Comparison of ENCODE assay signal across 7 cellular contexts in the genomic region with DNA sequence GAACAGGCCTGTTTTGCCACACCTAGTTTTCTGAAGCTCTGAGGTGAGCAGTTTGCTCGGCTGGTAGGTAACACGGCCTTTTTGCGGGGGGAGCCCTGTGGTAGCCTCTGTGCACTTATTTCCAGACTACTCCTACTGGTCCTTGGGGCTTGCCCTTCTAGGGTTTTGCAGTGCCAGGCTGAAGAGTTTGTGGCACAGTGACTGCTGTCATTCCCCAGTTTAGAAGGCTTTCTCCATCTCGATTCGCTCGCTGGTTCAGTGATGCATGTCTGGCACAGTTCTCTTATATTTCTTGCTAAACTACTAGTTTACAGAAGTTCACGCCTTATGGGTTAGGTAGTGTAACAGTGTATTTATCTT. TPM values are rescaled to one million over a fixed set of nuclear protein-coding genes. Genes with fewer than 3 reads are reported as not detected.
DNase-seq lines count a peak whose midpoint lies in the region; ATAC-seq lines count a peak whose summit lies in the region.

No MANE protein-coding gene starts in this region.

- H3K4me1 Mint-ChIP-seq in activated T-cell treated with anti-CD3 and anti-CD28 coated beads, Interleukin-2, amount 50 U/mL, for 72 hours (ENCODE audit: low read depth) = peaks cover 57% of the 10 kb centered on the region
- H3K4me1 Mint-ChIP-seq in stimulated activated naive B cell treated with anti-CD40 and anti-IgM and Interleukin-4, amounts not matched to agents 10 μg/mL and 1 μg/mL and 100 μg/mL, for 72 hours = peaks cover 8 to 28% of the 10 kb centered on the region in 2 donors

- H3K9ac ChIP-seq in iPS-20b (ENCODE audit: low read depth, low read length) = peak overlapping the region; percentile 98

- H3K4me3 ChIP-seq in iPS-20b (ENCODE audit: low read length) = peak overlapping the region; percentile 100

- peak in 1 of 2 donors; percentile 12 for ATAC-seq in activated T-cell treated with anti-CD3 and anti-CD28 coated beads, Interleukin-2, amount 50 U/mL, for 72 hours (replicated peaks in 1 of 2)
- peak in 1 of 2 donors; percentile 4 for ATAC-seq in stimulated activated naive B cell treated with anti-CD40 and anti-IgM and Interleukin-4, amounts not matched to agents 10 μg/mL and 1 μg/mL and 100 μg/mL, for 72 hours (replicated peaks)

- no peaks in the 10 kb centered on the region for H3K9me3 Mint-ChIP-seq in activated T-cell treated with anti-CD3 and anti-CD28 coated beads, Interleukin-2, amount 50 U/mL, for 72 hours
- no peaks in the 10 kb centered on the region for H3K9me3 Mint-ChIP-seq in stimulated activated naive B cell treated with anti-CD40 and anti-IgM and Interleukin-4, amounts not matched to agents 10 μg/mL and 1 μg/mL and 100 μg/mL, for 72 hours

- H3K36me3 Mint-ChIP-seq in activated T-cell treated with anti-CD3 and anti-CD28 coated beads, Interleukin-2, amount 50 U/mL, for 72 hours (ENCODE audit: insufficient read depth in 2 of 2) = peaks cover 0 to 19% of the 10 kb centered on the region in 2 donors
- H3K36me3 Mint-ChIP-seq in stimulated activated naive B cell treated with anti-CD40 and anti-IgM and Interleukin-4, amounts not matched to agents 10 μg/mL and 1 μg/mL and 100 μg/mL, for 72 hours = peaks cover 0 to 4% of the 10 kb centered on the region in 2 donors

- DNase-seq in ELR (ENCODE audit: low read depth) = peak; percentile 42
- DNase-seq in LoVo (ENCODE audit: low spot score) = peak; percentile 8
- DNase-seq in activated T-cell treated with anti-CD3 and anti-CD28 coated beads, Interleukin-2, amount 50 U/mL, for 72 hours = peak; percentile 24 to 38
- DNase-seq in stimulated activated naive B cell treated with anti-CD40 and anti-IgM and Interleukin-4, amounts not matched to agents 10 μg/mL and 1 μg/mL and 100 μg/mL, for 72 hours = no peak
- no peak for DNase-seq in foreskin melanocyte
- DNase-seq in SHP77 (lab: John Stamatoyannopoulos, UW) = no peak

- peak overlapping the region; percentile 42 for H3K27ac ChIP-seq in iPS-20b (ENCODE audit: low read length)

- H3K36me3 ChIP-seq in iPS-20b (ENCODE audit: insufficient read depth, low read depth, low read length) = peaks cover 10% of the 10 kb centered on the region

- H3K9me3 ChIP-seq in iPS-20b (ENCODE audit: insufficient read depth, low read depth, low read length) = no peaks in the 10 kb centered on the region

- H3K4me1 ChIP-seq in iPS-20b (ENCODE audit: insufficient read depth, low read length) = peaks cover 7% of the 10 kb centered on the region

- peak overlapping the region; percentile 93 for H3K27ac Mint-ChIP-seq in activated T-cell treated with anti-CD3 and anti-CD28 coated beads, Interleukin-2, amount 50 U/mL, for 72 hours
- peak overlapping the region; percentile 97 for H3K27ac Mint-ChIP-seq in stimulated activated naive B cell treated with anti-CD40 and anti-IgM and Interleukin-4, amounts not matched to agents 10 μg/mL and 1 μg/mL and 100 μg/mL, for 72 hours

- H3K27me3 ChIP-seq in iPS-20b (ENCODE audit: insufficient read depth, low read length) = no peaks in the 10 kb centered on the region

- no peaks in the 10 kb centered on the region for H3K27me3 Mint-ChIP-seq in activated T-cell treated with anti-CD3 and anti-CD28 coated beads, Interleukin-2, amount 50 U/mL, for 72 hours (ENCODE audit: low read depth)
- H3K27me3 Mint-ChIP-seq in stimulated activated naive B cell treated with anti-CD40 and anti-IgM and Interleukin-4, amounts not matched to agents 10 μg/mL and 1 μg/mL and 100 μg/mL, for 72 hours = no peaks in the 10 kb centered on the region

- H3K4me3 Mint-ChIP-seq in activated T-cell treated with anti-CD3 and anti-CD28 coated beads, Interleukin-2, amount 50 U/mL, for 72 hours = peak overlapping the region; percentile 93
- H3K4me3 Mint-ChIP-seq in stimulated activated naive B cell treated with anti-CD40 and anti-IgM and Interleukin-4, amounts not matched to agents 10 μg/mL and 1 μg/mL and 100 μg/mL, for 72 hours = peak overlapping the region; percentile 93 to 97

RNA-seq across cellular contexts. Expression of a gene that starts 0.7 kb away (rescaled TPM):
- 10 to 100 TPM; 54.0 to 58.4 TPM for total RNA-seq in activated T-cell treated with anti-CD3 and anti-CD28 coated beads, Interleukin-2, amount 50 U/mL, for 72 hours

RNA-seq across cellular contexts. Expression of a gene that starts 57.1 kb away (rescaled TPM):
- 1 to 10 TPM; 1.6 to 5.3 TPM for total RNA-seq in activated T-cell treated with anti-CD3 and anti-CD28 coated beads, Interleukin-2, amount 50 U/mL, for 72 hours

Comparison
In these comparisons a context has a peak if more than half of its experiments do, and no peak if none do; other contexts are left out.
1. DNase-seq: peak in ELR (single experiment), LoVo (single experiment) and activated T-cell treated with anti-CD3 and anti-CD28 coated beads, Interleukin-2, amount 50 U/mL, for 72 hours (2 of 2); none in stimulated activated naive B cell treated with anti-CD40 and anti-IgM and Interleukin-4, amounts not matched to agents 10 μg/mL and 1 μg/mL and 100 μg/mL, for 72 hours (single experiment), foreskin melanocyte (single experiment) and SHP77 (0 of 2).